Comparison of ENCODE assay signal across 20 cellular contexts in genomic region chr3:188527389-188527788, GRCh38.
"Had no signal": no experiment of that assay in that cellular context is flagged by ENCODE, and none has a peak within 500 bp of the region (broad histone marks: within the 10 kb centered on the region; RNA-seq: fewer than 3 reads in every experiment).

No MANE protein-coding gene starts in this region.

- ATAC-seq: esophagus mucosa; gastrocnemius medialis; left cardiac atrium; lower lobe of right lung; natural killer cell treated with Interleukin-12 subunit alpha and Interleukin-12 subunit beta and Interleukin-15 and Interleukin-18, amount 100 ng/mL, for 72 hours; right cardiac atrium had no signal

- H3K4me2 ChIP-seq: neural progenitor cell had no signal

- H3K36me3 ChIP-seq: gastrocnemius medialis, lower lobe of right lung, neural progenitor cell, ovary had no signal

- H3K27ac ChIP-seq: coronary artery, dorsolateral prefrontal cortex, gastrocnemius medialis, left ventricle myocardium inferior, lower lobe of right lung, neural progenitor cell, ovary had no signal

- H3K4me3 ChIP-seq: coronary artery, dorsolateral prefrontal cortex, gastrocnemius medialis, left ventricle myocardium inferior, lower lobe of right lung, neural progenitor cell, ovary had no signal

- H3K4me1 ChIP-seq: gastrocnemius medialis, lower lobe of right lung had no signal

- DNase-seq: dorsolateral prefrontal cortex; effector CD8-positive, alpha-beta T cell; gastrocnemius medialis; glutamatergic neuron; immature natural killer cell; kidney; left cardiac atrium; left ventricle myocardium inferior; lower lobe of right lung; midbrain; nucleus accumbens; ovary; right cardiac atrium; small intestine; stimulated activated CD4-positive, alpha-beta T cell treated with anti-CD3 and anti-CD28 coated beads, Interleukin-12 subunit alpha, Interleukin-12 subunit beta, amount 100 ng/mL, for 4 hours; stimulated activated naive CD4-positive, alpha-beta T cell treated with Interleukin-2 at 50 U/mL for 16 hours had no signal

- H3K9ac ChIP-seq: neural progenitor cell had no signal

- H3K27me3 ChIP-seq: dorsolateral prefrontal cortex, gastrocnemius medialis, neural progenitor cell, ovary had no signal

- H2AFZ ChIP-seq: neural progenitor cell had no signal

- H3K9me3 ChIP-seq: gastrocnemius medialis, left ventricle myocardium inferior, lower lobe of right lung, ovary had no signal
